Comparison of ENCODE assay signal across 11 cellular contexts in the genomic region with DNA sequence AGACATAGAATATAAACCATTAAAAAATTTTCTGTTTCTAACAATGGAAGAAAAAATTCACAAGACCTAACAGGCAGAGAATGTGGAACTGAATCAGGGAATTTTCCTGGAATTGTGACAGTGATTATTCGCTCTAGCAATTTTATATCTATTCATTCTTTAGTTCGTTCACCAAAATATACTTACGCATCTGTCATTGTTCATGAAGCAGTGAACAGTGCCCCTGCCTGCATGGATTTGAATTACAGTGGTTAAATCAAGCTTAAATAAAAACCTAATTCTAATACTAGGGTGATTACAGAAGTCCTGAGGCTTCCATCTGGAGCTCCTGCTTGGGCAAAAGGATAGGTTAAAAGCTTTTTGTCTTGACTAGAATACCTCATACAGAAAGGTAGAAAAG. TPM values are rescaled to one million over a fixed set of nuclear protein-coding genes. Genes with fewer than 3 reads are reported as not detected.
DNase-seq lines count a peak whose midpoint lies in the region; ATAC-seq, FAIRE-seq and TF ChIP-seq lines count a peak whose summit lies in the region.
"Had no signal": no experiment of that assay in that cellular context is flagged by ENCODE, and none has a peak within 500 bp of the region (broad histone marks: within the 10 kb centered on the region; RNA-seq: fewer than 3 reads in every experiment).

No MANE protein-coding gene starts in this region.

- no peak overlapping the region for H2AFZ ChIP-seq in neural progenitor cell (replicated peaks)

- H3K27me3 ChIP-seq in DOHH2 (ENCODE audit: control insufficient read depth, low read length) (0 out of 2 replicates have a peak, but pooled peaks cover 2% of the 10 kb centered on the region), neural progenitor cell (no peaks in the 10 kb centered on the region)

- H3K79me2 ChIP-seq in DOHH2 (ENCODE audit: control insufficient read depth, low read length), result no peaks in the 10 kb centered on the region
- H3K79me2 ChIP-seq in neural progenitor cell (ENCODE audit: low read depth), result no peaks in the 10 kb centered on the region

- H3K36me3 ChIP-seq in DOHH2 (ENCODE audit: control insufficient read depth, low read length) (no peaks in the 10 kb centered on the region), neural progenitor cell (no peaks in the 10 kb centered on the region)

- H3K4me3 ChIP-seq in DOHH2 (ENCODE audit: low read length), result no peak overlapping the region
- no peak overlapping the region for H3K4me3 ChIP-seq in neural progenitor cell

- no peak overlapping the region for H3K4me3 Mint-ChIP-seq in neural progenitor cell
- H3K4me3 Mint-ChIP-seq: natural killer cell; stimulated activated naive CD8-positive, alpha-beta T cell treated with anti-CD3 and anti-CD28 coated beads, Interleukin-15, Interleukin-2, amounts not matched to agents 100 ng/mL and 50 ng/mL, for 24 hours had no signal

- H3K4me1 ChIP-seq in DOHH2 (ENCODE audit: control insufficient read depth, low read length) (no peaks in the 10 kb centered on the region), neural progenitor cell (peaks cover 7% of the 10 kb centered on the region)

- no peaks in the 10 kb centered on the region for H3K36me3 Mint-ChIP-seq in neural progenitor cell
- H3K36me3 Mint-ChIP-seq: natural killer cell had no signal

- peaks cover 19% of the 10 kb centered on the region for H3K4me1 Mint-ChIP-seq in neural progenitor cell
- H3K4me1 Mint-ChIP-seq: natural killer cell had no signal

- H3K4me2 ChIP-seq in DOHH2 (ENCODE audit: low read length) (no peak overlapping the region), neural progenitor cell (no peak overlapping the region)

- no peaks in the 10 kb centered on the region for H3K9me3 ChIP-seq in DOHH2 (ENCODE audit: control insufficient read depth, insufficient read depth, low read length)
- H3K9me3 ChIP-seq in neural progenitor cell (ENCODE audit: low read depth), result no peaks in the 10 kb centered on the region

- no peak overlapping the region for H3K9ac ChIP-seq in neural progenitor cell

- no peaks in the 10 kb centered on the region for H3K9me2 ChIP-seq in DOHH2 (replicated peaks; ENCODE audit: control insufficient read depth, low read length)

- H3K27ac ChIP-seq in DOHH2 (ENCODE audit: low read depth, low read length) (no peak overlapping the region), neural progenitor cell (no peak overlapping the region)

- ATAC-seq in GM18861 (IDR thresholded peaks at IDR 0.05; ENCODE audit: unreplicated experiment) (no peak), HG03108 (IDR thresholded peaks at IDR 0.05; ENCODE audit: unreplicated experiment) (no peak)
- ATAC-seq: natural killer cell had no signal

- H3K9me3 Mint-ChIP-seq in neural progenitor cell, result peaks cover 1% of the 10 kb centered on the region
- H3K9me3 Mint-ChIP-seq: natural killer cell; stimulated activated naive CD8-positive, alpha-beta T cell treated with anti-CD3 and anti-CD28 coated beads, Interleukin-15, Interleukin-2, amounts not matched to agents 100 ng/mL and 50 ng/mL, for 24 hours had no signal

- TF ChIP-seq CTCF in DOHH2 (IDR thresholded peaks at IDR 0.05; ENCODE audit: low read depth, low read length, poor library complexity, severe bottlenecking) (peak; percentile 49), neural progenitor cell (IDR thresholded peaks at IDR 0.05) (peak; percentile 59)

- H3F3A ChIP-seq in DOHH2 (ENCODE audit: control insufficient read depth, insufficient read depth), result no peaks in the 10 kb centered on the region
- no peaks in the 10 kb centered on the region for H3F3A ChIP-seq in neural progenitor cell (ENCODE audit: low read depth)

- no peak for FAIRE-seq in urothelium cell line (lab: Jason Lieb, UNC)
- FAIRE-seq: GM18507 had no signal

- H4K20me1 ChIP-seq in DOHH2 (ENCODE audit: control insufficient read depth, insufficient read depth, low read depth, low read length) (no peaks in the 10 kb centered on the region), neural progenitor cell (ENCODE audit: low read depth) (no peaks in the 10 kb centered on the region)

- no peaks in the 10 kb centered on the region for H3K27me3 Mint-ChIP-seq in neural progenitor cell (ENCODE audit: insufficient read depth, low read depth)
- H3K27me3 Mint-ChIP-seq: stimulated activated naive CD8-positive, alpha-beta T cell treated with anti-CD3 and anti-CD28 coated beads, Interleukin-15, Interleukin-2, amounts not matched to agents 100 ng/mL and 50 ng/mL, for 24 hours had no signal

- DNase-seq in NCI-H524 (lab: John Stamatoyannopoulos, UW) (peak; percentile 15 to 68), dermis blood vessel endothelial cell (peak; percentile 47), neural progenitor cell (ENCODE audit: low spot score) (peak; percentile 32), urothelium cell line (ENCODE audit: low spot score) (no peak)
- DNase-seq in activated CD4-positive, alpha-beta T cell treated with anti-CD3 and anti-CD28 coated beads, Interleukin-2, amount 50 U/mL, for 4 hours, result no peak
- DNase-seq: natural killer cell had no signal

- H3K27ac Mint-ChIP-seq in neural progenitor cell, result no peak overlapping the region
- H3K27ac Mint-ChIP-seq: natural killer cell; stimulated activated naive CD8-positive, alpha-beta T cell treated with anti-CD3 and anti-CD28 coated beads, Interleukin-15, Interleukin-2, amounts not matched to agents 100 ng/mL and 50 ng/mL, for 24 hours had no signal

RNA-seq across cellular contexts. Expression of a gene that starts 48.6 kb away (rescaled TPM):
- total RNA-seq in dermis blood vessel endothelial cell, result under 0.01 and 0.19 TPM in 2 replicates
- not detected in 2 replicates for total RNA-seq in neural progenitor cell (ENCODE audit: low replicate concordance)
- total RNA-seq: natural killer cell had no signal

Comparison
In these comparisons a context has a peak if more than half of its experiments do, and no peak if none do; other contexts are left out.
1. DNase-seq: peak in NCI-H524 (2 of 2), dermis blood vessel endothelial cell (single experiment) and neural progenitor cell (single experiment); none in activated CD4-positive, alpha-beta T cell treated with anti-CD3 and anti-CD28 coated beads, Interleukin-2, amount 50 U/mL, for 4 hours (0 of 2) and urothelium cell line (single experiment).